Comparison of ENCODE assay signal across 16 cellular contexts in the genomic region with DNA sequence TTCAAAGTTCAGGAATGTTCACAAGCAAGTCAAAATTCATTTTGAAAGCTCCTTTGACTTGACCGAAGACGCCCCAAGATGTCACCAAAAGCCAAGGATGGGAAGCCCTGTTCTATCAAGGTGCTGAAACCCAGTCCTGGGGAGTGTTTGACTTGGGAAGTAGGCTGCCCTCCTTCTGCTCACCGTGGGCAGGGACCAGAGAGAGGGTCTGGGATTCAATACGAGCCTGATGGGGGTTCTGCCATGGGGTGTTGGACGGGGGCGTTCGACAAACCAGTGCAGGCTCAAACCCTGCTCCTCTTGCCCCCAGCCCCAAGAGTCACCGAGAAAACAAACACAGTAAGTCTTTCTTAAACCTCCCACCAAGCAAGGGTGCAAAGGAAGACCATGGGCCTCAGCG.
DNase-seq lines count a peak whose midpoint lies in the region; TF ChIP-seq lines count a peak whose summit lies in the region.
"Had no signal": no experiment of that assay in that cellular context is flagged by ENCODE, and none has a peak within 500 bp of the region (broad histone marks: within the 10 kb centered on the region; RNA-seq: fewer than 3 reads in every experiment).

No MANE protein-coding gene starts in this region.

- H3K27me3 ChIP-seq in osteoblast (ENCODE audit: insufficient read depth, low read length): peaks cover 34% of the 10 kb centered on the region
- H3K27me3 ChIP-seq: BE2C, BLaER1 had no signal

- no peaks in the 10 kb centered on the region for H3K9me3 Mint-ChIP-seq in activated CD4-positive, alpha-beta T cell treated with anti-CD3 and anti-CD28 coated beads, Interleukin-2, amount 10 ng/mL, durations not matched to agents 24 days and 14 days
- peaks cover 0 to 2% (median 0%) of the 10 kb centered on the region in 7 donors for H3K9me3 Mint-ChIP-seq in CD14-positive monocyte
- H3K9me3 Mint-ChIP-seq: CD4-positive, alpha-beta T cell; CD8-positive, alpha-beta T cell had no signal

- H2AFZ ChIP-seq in osteoblast (ENCODE audit: low read length): no peak overlapping the region

- H3K36me3 Mint-ChIP-seq in activated CD4-positive, alpha-beta T cell treated with anti-CD3 and anti-CD28 coated beads, Interleukin-2, amount 10 ng/mL, durations not matched to agents 24 days and 14 days (ENCODE audit: low read depth): no peaks in the 10 kb centered on the region
- no peaks in the 10 kb centered on the region for H3K36me3 Mint-ChIP-seq in CD14-positive monocyte
- H3K36me3 Mint-ChIP-seq: CD8-positive, alpha-beta T cell had no signal

- no peaks in the 10 kb centered on the region for H3K9me3 ChIP-seq in osteoblast (ENCODE audit: low read depth, low read length)
- H3K9me3 ChIP-seq: A549, BE2C, BLaER1, Caco-2 had no signal

- H3K79me2 ChIP-seq in osteoblast (ENCODE audit: insufficient read depth, low read length): no peaks in the 10 kb centered on the region

- H3K27ac ChIP-seq in osteoblast (ENCODE audit: low read depth, low read length): no peak overlapping the region
- H3K27ac ChIP-seq: 22Rv1, BLaER1 had no signal

- no peaks in the 10 kb centered on the region for H3K36me3 ChIP-seq in osteoblast (ENCODE audit: insufficient read depth, low read length)
- H3K36me3 ChIP-seq: BE2C, BLaER1 had no signal

- H3K4me3 ChIP-seq in osteoblast (ENCODE audit: insufficient read depth, low read length): no peak overlapping the region
- H3K4me3 ChIP-seq: A549, BLaER1 had no signal

- H3K4me1 Mint-ChIP-seq in activated CD4-positive, alpha-beta T cell treated with anti-CD3 and anti-CD28 coated beads, Interleukin-2, amount 10 ng/mL, durations not matched to agents 24 days and 14 days: no peaks in the 10 kb centered on the region
- H3K4me1 Mint-ChIP-seq in CD14-positive monocyte: no peaks in the 10 kb centered on the region

- no peak overlapping the region for H3K4me2 ChIP-seq in osteoblast (ENCODE audit: insufficient read depth, low read length)
- H3K4me2 ChIP-seq: A549 had no signal

- intact Hi-C loops in activated CD4-positive, alpha-beta T cell treated with anti-CD3 and anti-CD28 coated beads, Interleukin-2, amount 10 ng/mL, durations not matched to agents 24 days and 14 days (cut with micrococcal nuclease): no loop called here
- intact Hi-C loops in CD14-positive monocyte (cut with micrococcal nuclease): no loop called here

- H3K4me1 ChIP-seq in osteoblast (ENCODE audit: insufficient read depth, low read length): peaks cover 20% of the 10 kb centered on the region
- H3K4me1 ChIP-seq: BE2C had no signal

- no peaks in the 10 kb centered on the region for H4K20me1 ChIP-seq in osteoblast (ENCODE audit: insufficient read depth, low read length)
- H4K20me1 ChIP-seq: BLaER1 had no signal

- peak; percentile 44 for DNase-seq in activated CD4-positive, alpha-beta T cell treated with anti-CD3 and anti-CD28 coated beads, Interleukin-2, amount 10 ng/mL, durations not matched to agents 24 days and 14 days
- DNase-seq in activated CD4-positive, alpha-beta T cell treated with anti-CD3 and anti-CD28 coated beads for 4 hours: no peak
- peak; percentile 74 for DNase-seq in osteoblast (ENCODE audit: insufficient read length, low spot score, missing footprints)
- DNase-seq in NCI-H69 (lab: John Stamatoyannopoulos, UW): no peak
- DNase-seq in CD14-positive monocyte (ENCODE audit: low spot score): no peak
- DNase-seq: BE2C; C1 segment of cervical spinal cord; Caco-2; Calu3; CD4-positive, alpha-beta T cell; CD8-positive, alpha-beta T cell; DMS79 treated with DMSO at 0.1 percent for 48 hours; GF-D8 had no signal

- H3K27me3 Mint-ChIP-seq in activated CD4-positive, alpha-beta T cell treated with anti-CD3 and anti-CD28 coated beads, Interleukin-2, amount 10 ng/mL, durations not matched to agents 24 days and 14 days: peaks cover 16% of the 10 kb centered on the region
- H3K27me3 Mint-ChIP-seq in CD14-positive monocyte (ENCODE audit: low read depth in 3 of 3): peaks cover 4 to 6% (median 6%) of the 10 kb centered on the region in 3 donors

- H3K27ac Mint-ChIP-seq in activated CD4-positive, alpha-beta T cell treated with anti-CD3 and anti-CD28 coated beads, Interleukin-2, amount 10 ng/mL, durations not matched to agents 24 days and 14 days: no peak overlapping the region
- H3K27ac Mint-ChIP-seq in CD14-positive monocyte: no peak overlapping the region
- H3K27ac Mint-ChIP-seq: CD4-positive, alpha-beta T cell; CD8-positive, alpha-beta T cell had no signal

- TF ChIP-seq CTCF in osteoblast (IDR thresholded peaks at IDR 0.05; ENCODE audit: extremely low read depth, low read depth, low read length): no peak
- no peak for TF ChIP-seq CTCF in CD14-positive monocyte (IDR thresholded peaks at IDR 0.05)

- no peak overlapping the region for H3K4me3 Mint-ChIP-seq in activated CD4-positive, alpha-beta T cell treated with anti-CD3 and anti-CD28 coated beads, Interleukin-2, amount 10 ng/mL, durations not matched to agents 24 days and 14 days
- no peak overlapping the region for H3K4me3 Mint-ChIP-seq in CD14-positive monocyte
- H3K4me3 Mint-ChIP-seq: CD4-positive, alpha-beta T cell; CD8-positive, alpha-beta T cell had no signal

Comparison
In these comparisons a context has a peak if more than half of its experiments do, and no peak if none do; other contexts are left out.
1. DNase-seq: peak in activated CD4-positive, alpha-beta T cell treated with anti-CD3 and anti-CD28 coated beads, Interleukin-2, amount 10 ng/mL, durations not matched to agents 24 days and 14 days (single experiment) and osteoblast (single experiment); none in activated CD4-positive, alpha-beta T cell treated with anti-CD3 and anti-CD28 coated beads for 4 hours (0 of 2), NCI-H69 (single experiment) and CD14-positive monocyte (single experiment).